Comparison of ENCODE assay signal across 16 cellular contexts in the genomic region with DNA sequence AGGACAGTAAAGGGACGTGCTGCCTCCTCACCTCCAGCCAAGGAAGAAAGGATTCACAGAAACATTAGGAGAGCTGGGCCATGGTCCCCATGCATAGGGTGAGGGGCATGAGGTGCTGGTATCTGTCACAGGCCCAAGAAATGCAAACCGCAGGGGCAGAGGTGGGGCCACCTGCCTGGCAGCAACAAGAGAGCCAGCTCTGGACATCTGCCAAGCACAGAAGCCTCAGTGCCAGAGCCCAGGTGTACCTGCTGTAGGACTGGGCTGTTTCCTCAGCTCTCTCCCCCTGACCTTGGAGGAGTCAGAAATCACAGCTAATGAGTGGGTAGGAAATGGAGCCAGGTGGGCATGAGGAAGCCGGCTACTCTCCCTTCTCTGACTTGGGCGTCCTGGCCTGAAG. TPM values are rescaled to one million over a fixed set of nuclear protein-coding genes. Genes with fewer than 3 reads are reported as not detected.
DNase-seq lines count a peak whose midpoint lies in the region; ATAC-seq and TF ChIP-seq lines count a peak whose summit lies in the region.
"Had no signal": no experiment of that assay in that cellular context is flagged by ENCODE, and none has a peak within 500 bp of the region (broad histone marks: within the 10 kb centered on the region; RNA-seq: fewer than 3 reads in every experiment).

No MANE protein-coding gene starts in this region.

- 71 to 83% methylated on average over 4 of the region's 4 CpGs for WGBS in lung, 2 donors

- H3K4me3 Mint-ChIP-seq in GM23338 = no peak overlapping the region

- H3K36me3 Mint-ChIP-seq in GM23338 (ENCODE audit: low read depth) = no peaks in the 10 kb centered on the region

- peaks cover 0 to 2% of the 10 kb centered on the region in 2 donors for H3K9me3 ChIP-seq in lung (ENCODE audit: control insufficient read depth in 2 of 2, insufficient read depth in 1 of 2, low read length in 1 of 2)
- H3K9me3 ChIP-seq: HAP-1, heart right ventricle, neutrophil had no signal

- H3K27ac ChIP-seq in lung (ENCODE audit: low read depth in 1 of 2, low read length in 1 of 2) (no peak overlapping the region), GM23338 (ENCODE audit: low read depth) (no peak overlapping the region)
- H3K27ac ChIP-seq: epithelial cell of prostate, heart right ventricle, neutrophil had no signal

- H3F3A ChIP-seq in GM23338 (replicated peaks; ENCODE audit: low read depth) = no peaks in the 10 kb centered on the region

- no peaks in the 10 kb centered on the region for H3K9me3 Mint-ChIP-seq in GM23338

- no peak overlapping the region for H3K27ac Mint-ChIP-seq in GM23338

- peak; percentile 59 for DNase-seq in DMS53 (lab: John Stamatoyannopoulos, UW)
- peak; percentile 54 for DNase-seq in NCI-H2029 treated with DMSO at 0.1 percent for 48 hours (lab: John Stamatoyannopoulos, UW)
- peak; percentile 94 for DNase-seq in RPMI8226
- peak; percentile 70 for DNase-seq in lung (ENCODE audit: low spot score)
- no peak for DNase-seq in stimulated activated naive CD4-positive, alpha-beta T cell (lab: John Stamatoyannopoulos, UW)
- DNase-seq in GM23338 (ENCODE audit: low spot score) = no peak
- no peak for DNase-seq in GM19240 (ENCODE audit: insufficient read length, low spot score)
- DNase-seq: activated naive CD4-positive, alpha-beta T cell treated with Interleukin-2 at 50 U/mL for 16 hours; heart right ventricle; NCI-H446; SIG-M5 had no signal

- ATAC-seq in lung (ENCODE audit: insufficient read depth, low FRiP score) = peak; percentile 45
- ATAC-seq in GM21825 (IDR thresholded peaks at IDR 0.05; ENCODE audit: unreplicated experiment) = no peak
- ATAC-seq in GM23338 = no peak

- H3K27me3 ChIP-seq in lung (ENCODE audit: control insufficient read depth, insufficient read depth) (no peaks in the 10 kb centered on the region), GM23338 (ENCODE audit: insufficient read depth) (no peaks in the 10 kb centered on the region)
- H3K27me3 ChIP-seq: heart right ventricle had no signal

- H3K79me2 ChIP-seq in GM23338 (replicated peaks; ENCODE audit: insufficient read depth) = no peaks in the 10 kb centered on the region

- H3K4me2 ChIP-seq in GM23338 = no peak overlapping the region

- H3K27me3 Mint-ChIP-seq in GM23338 (ENCODE audit: insufficient read depth, low read depth, poor library complexity) = peaks cover 4% of the 10 kb centered on the region

- TF ChIP-seq CTCF in lung (IDR thresholded peaks at IDR 0.05; ENCODE audit: control extremely low read depth, extremely low read depth) (no peak), GM23338 (conservative IDR thresholded peaks at IDR 0.05; ENCODE audit: low read depth in 2 of 2) (no peak)

- H3K36me3 ChIP-seq in lung (ENCODE audit: control insufficient read depth in 2 of 2, insufficient read depth in 2 of 2, low read length in 2 of 2) (no peaks in the 10 kb centered on the region), GM23338 (ENCODE audit: insufficient read depth) (no peaks in the 10 kb centered on the region)
- H3K36me3 ChIP-seq: HAP-1, neutrophil had no signal

- H3K4me1 Mint-ChIP-seq in GM23338 = peaks cover 8% of the 10 kb centered on the region

- H3K4me3 ChIP-seq in lung (no peak overlapping the region), GM23338 (no peak overlapping the region)
- H3K4me3 ChIP-seq: HAP-1, heart right ventricle had no signal

- H4K20me1 ChIP-seq in GM23338 (replicated peaks; ENCODE audit: insufficient read depth) = no peaks in the 10 kb centered on the region

- H3K9me2 ChIP-seq in GM23338 (ENCODE audit: insufficient read depth) = no peaks in the 10 kb centered on the region

- no peak overlapping the region for H2AFZ ChIP-seq in GM23338

- peaks cover 0 to 5% of the 10 kb centered on the region in 2 donors for H3K4me1 ChIP-seq in lung (ENCODE audit: control insufficient read depth in 2 of 2, insufficient read depth in 2 of 2, low read length in 2 of 2)
- H3K4me1 ChIP-seq in GM23338 (ENCODE audit: insufficient read depth) = no peaks in the 10 kb centered on the region
- H3K4me1 ChIP-seq: HAP-1 had no signal

TF ChIP-seq in GM23338, 12 proteins besides CTCF, POLR2A, EP300 and RAD21 (continues in another document):
- no peak for TF ChIP-seq REST (IDR thresholded peaks at IDR 0.05; ENCODE audit: unreplicated experiment)
- no peak for TF ChIP-seq CREB1 (CRISPR knock-in tag; IDR thresholded peaks at IDR 0.05; ENCODE audit: low read depth)
- no peak for TF ChIP-seq JUNB (IDR thresholded peaks at IDR 0.05; ENCODE audit: unreplicated experiment)
- TF ChIP-seq NANOG (IDR thresholded peaks at IDR 0.05; ENCODE audit: borderline replicate concordance) = no peak
- no peak for TF ChIP-seq STAT1 (IDR thresholded peaks at IDR 0.05; ENCODE audit: unreplicated experiment)
- no peak for TF ChIP-seq ETS1 (IDR thresholded peaks at IDR 0.05)
- TF ChIP-seq EZH2phosphoT487 (IDR thresholded peaks at IDR 0.05; ENCODE audit: unreplicated experiment) = no peak
- TF ChIP-seq ZNF114 (CRISPR knock-in tag; IDR thresholded peaks at IDR 0.05) = no peak
- no peak for TF ChIP-seq ZNF331 (CRISPR knock-in tag; IDR thresholded peaks at IDR 0.05; ENCODE audit: low read depth)
- no peak for TF ChIP-seq POLR2AphosphoS5 (IDR thresholded peaks at IDR 0.05; ENCODE audit: low read depth)
- TF ChIP-seq EZH2 (IDR thresholded peaks at IDR 0.05; ENCODE audit: low read depth, unreplicated experiment) = no peak

RNA-seq across cellular contexts. Expression of gene SLC2A12, which starts 45.3 kb away (rescaled TPM):
- 1 to 10 TPM; 1.5 to 6.8 TPM for total RNA-seq in lung
- polyA plus RNA-seq in lung (1 to 10 TPM in 1 of 2 donors, under 1 TPM in 1; 0.48 to 1.2 TPM), GM23338 (2016; fragmentation: Nextera tagmentation; extraction: Ambion mirVana) (2.8 and 2.9 TPM in 2 replicates)
- total RNA-seq in GM23338 (2014; rRNA removed; shearing (Covaris generic)) = 4.8 and 4.9 TPM in 2 replicates
- total RNA-seq: activated CD8-positive, alpha-beta memory T cell treated with anti-CD3 and anti-CD28 coated beads for 36 hours had no signal

RNA-seq across cellular contexts. Expression of gene TBPL1, which starts 54.1 kb away (rescaled TPM):
- total RNA-seq in lung = 10 to 100 TPM; 20.4 to 31.3 TPM
- polyA plus RNA-seq in lung = 10 to 100 TPM; 20.8 to 25.2 TPM
- total RNA-seq in GM23338 (2014; rRNA removed; shearing (Covaris generic)) = 72.9 and 94.9 TPM in 2 replicates
- 139 and 144 TPM in 2 replicates for polyA plus RNA-seq in GM23338 (2016; fragmentation: Nextera tagmentation; extraction: Ambion mirVana)

Comparison
In these comparisons a context has a peak if more than half of its experiments do, and no peak if none do; other contexts are left out.
1. DNase-seq: peak in DMS53 (single experiment), NCI-H2029 treated with DMSO at 0.1 percent for 48 hours (single experiment), RPMI8226 (single experiment) and lung (single experiment); none in stimulated activated naive CD4-positive, alpha-beta T cell (0 of 6), GM23338 (single experiment) and GM19240 (single experiment).